Comparison of ENCODE assay signal across 8 cellular contexts in genomic region chr5:154038241-154038603, GRCh38. TPM values are rescaled to one million over a fixed set of nuclear protein-coding genes. Genes with fewer than 3 reads are reported as not detected.
DNase-seq lines count a peak whose midpoint lies in the region; ATAC-seq and TF ChIP-seq lines count a peak whose summit lies in the region.

No MANE protein-coding gene starts in this region.

- H3K9me3 ChIP-seq in gastroesophageal sphincter: no peaks in the 10 kb centered on the region
- no peaks in the 10 kb centered on the region for H3K9me3 ChIP-seq in trophoblast cell (ENCODE audit: insufficient read depth, low read depth, low read length)

- peak overlapping the region; percentile 85 for H3K27ac Mint-ChIP-seq in GM23338
- peak overlapping the region; percentile 96 for H3K27ac Mint-ChIP-seq in activated CD4-positive, alpha-beta memory T cell treated with anti-CD3 and anti-CD28 coated beads, Interleukin-2, amount 10 ng/mL, durations not matched to agents 7 days and 5 days

- no peaks in the 10 kb centered on the region for H3K9me2 ChIP-seq in GM23338 (ENCODE audit: insufficient read depth)

- H3K79me2 ChIP-seq in GM23338 (replicated peaks; ENCODE audit: insufficient read depth) (peaks cover 23% of the 10 kb centered on the region), trophoblast cell (ENCODE audit: control insufficient read depth, insufficient read depth, low read length, poor library complexity) (peaks cover 2% of the 10 kb centered on the region)

- peak overlapping the region; percentile 16 for H3K9ac ChIP-seq in trophoblast cell (ENCODE audit: low read length)

- peak overlapping the region; percentile 95 for H3K4me3 Mint-ChIP-seq in GM23338
- peak overlapping the region; percentile 99 for H3K4me3 Mint-ChIP-seq in activated CD4-positive, alpha-beta memory T cell treated with anti-CD3 and anti-CD28 coated beads, Interleukin-2, amount 10 ng/mL, durations not matched to agents 7 days and 5 days

- H4K12ac ChIP-seq in trophoblast cell (ENCODE audit: low read depth, low read length): no peak overlapping the region

- H4K20me1 ChIP-seq in GM23338 (replicated peaks; ENCODE audit: insufficient read depth): 0 out of 2 replicates have a peak, but pooled peaks cover 7% of the 10 kb centered on the region

- H3K18ac ChIP-seq in trophoblast cell (ENCODE audit: low read length): no peak overlapping the region

- CTCF ChIA-PET in activated CD4-positive, alpha-beta memory T cell treated with anti-CD3 and anti-CD28 coated beads, Interleukin-2, amount 10 ng/mL, durations not matched to agents 7 days and 5 days (lab: Charles Lee): interaction anchor here (1.0 to 5.0 kb wide), 9 partner anchors 10 to 368 kb away, joined by 3 to 38 read pairs (median 7); partner anchors contain the start of gene GALNT10

- peak overlapping the region; percentile 99 for H2AFZ ChIP-seq in GM23338
- peak overlapping the region; percentile 64 for H2AFZ ChIP-seq in trophoblast cell (ENCODE audit: insufficient read depth, low read length, poor library complexity)

- DNase-seq in NCI-H2171 treated with DMSO at 0.1 percent for 48 hours (lab: John Stamatoyannopoulos, UW): peak; percentile 58
- no peak for DNase-seq in NCI-H2171 (lab: John Stamatoyannopoulos, UW)
- DNase-seq in GM23338 (ENCODE audit: low spot score): no peak
- DNase-seq in Kasumi-1 (lab: John Stamatoyannopoulos, UW): peak; percentile 56 to 60
- DNase-seq in activated CD4-positive, alpha-beta memory T cell treated with anti-CD3 and anti-CD28 coated beads, Interleukin-2, amount 10 ng/mL, durations not matched to agents 7 days and 5 days: peak; percentile 44
- DNase-seq in trophoblast cell: no peak
- DNase-seq in NCI-H226: no peak

- no peaks in the 10 kb centered on the region; the same call in 1 of the 2 replicates for H3F3A ChIP-seq in GM23338 (replicated peaks; ENCODE audit: low read depth)

- no peaks in the 10 kb centered on the region for H3K9me3 Mint-ChIP-seq in GM23338
- H3K9me3 Mint-ChIP-seq in activated CD4-positive, alpha-beta memory T cell treated with anti-CD3 and anti-CD28 coated beads, Interleukin-2, amount 10 ng/mL, durations not matched to agents 7 days and 5 days: no peaks in the 10 kb centered on the region

- ATAC-seq in GM23338 (peak; percentile 46), gastroesophageal sphincter (peak; percentile 60)

- no peaks in the 10 kb centered on the region for H3K36me3 Mint-ChIP-seq in GM23338 (ENCODE audit: low read depth)
- H3K36me3 Mint-ChIP-seq in activated CD4-positive, alpha-beta memory T cell treated with anti-CD3 and anti-CD28 coated beads, Interleukin-2, amount 10 ng/mL, durations not matched to agents 7 days and 5 days (ENCODE audit: low read depth): peaks cover 15% of the 10 kb centered on the region

- peak overlapping the region; percentile 36 for H4K91ac ChIP-seq in trophoblast cell (ENCODE audit: low read depth, low read length)

- H2BK5ac ChIP-seq in trophoblast cell (ENCODE audit: low read depth, low read length, poor library complexity): no peak overlapping the region

- no peak overlapping the region for H3K14ac ChIP-seq in trophoblast cell (ENCODE audit: low read length)

- no peak for TF ChIP-seq POLR2A in gastroesophageal sphincter (IDR thresholded peaks at IDR 0.05)

- H3K79me1 ChIP-seq in trophoblast cell (ENCODE audit: low read length): peaks cover 4% of the 10 kb centered on the region

- H3K4me3 ChIP-seq in GM23338 (peak overlapping the region; percentile 82), gastroesophageal sphincter (peak overlapping the region; percentile 56 to 81), trophoblast cell (ENCODE audit: low read depth, low read length) (peak overlapping the region; percentile 90)

- WGBS in gastroesophageal sphincter (ENCODE audit: low coverage in 1 of 2), 2 donors: 0 to 2% methylated on average over 7 to 10 of the region's 13 CpGs
- no CpG with 5 or more reads among the region's 13 CpGs for WGBS in trophoblast cell (ENCODE audit: extremely low coverage, insufficient coverage, insufficient read length)

- H3K27me3 Mint-ChIP-seq in GM23338 (ENCODE audit: insufficient read depth, low read depth, poor library complexity): peaks cover 3% of the 10 kb centered on the region
- H3K27me3 Mint-ChIP-seq in activated CD4-positive, alpha-beta memory T cell treated with anti-CD3 and anti-CD28 coated beads, Interleukin-2, amount 10 ng/mL, durations not matched to agents 7 days and 5 days: no peaks in the 10 kb centered on the region

- H3K4me1 ChIP-seq in GM23338 (ENCODE audit: insufficient read depth) (peaks cover 15% of the 10 kb centered on the region), gastroesophageal sphincter (peaks cover 8 to 58% (median 11%) of the 10 kb centered on the region in 3 donors), trophoblast cell (ENCODE audit: control insufficient read depth in 1 of 2, insufficient read depth in 2 of 2, low read length in 2 of 2) (peaks cover 2 to 3% of the 10 kb centered on the region in 2 experiments)

- no peak overlapping the region for H2BK12ac ChIP-seq in trophoblast cell (ENCODE audit: low read length)

- TF ChIP-seq CTCF in GM23338 (conservative IDR thresholded peaks at IDR 0.05; ENCODE audit: low read depth in 2 of 2) (no peak), gastroesophageal sphincter (IDR thresholded peaks at IDR 0.05) (no peak)

- no peak overlapping the region for H2AK5ac ChIP-seq in trophoblast cell (ENCODE audit: low read length)

- H3K27me3 ChIP-seq in GM23338 (ENCODE audit: insufficient read depth) (no peaks in the 10 kb centered on the region), gastroesophageal sphincter (no peaks in the 10 kb centered on the region), trophoblast cell (ENCODE audit: insufficient read depth, low read length) (no peaks in the 10 kb centered on the region)

- no peak overlapping the region for H3K23ac ChIP-seq in trophoblast cell (ENCODE audit: low read length)

- no peak for TF ChIP-seq EP300 in gastroesophageal sphincter (IDR thresholded peaks at IDR 0.05)

- no peaks in the 10 kb centered on the region for H3K36me3 ChIP-seq in GM23338 (ENCODE audit: insufficient read depth)
- H3K36me3 ChIP-seq in gastroesophageal sphincter: no peaks in the 10 kb centered on the region
- no peaks in the 10 kb centered on the region for H3K36me3 ChIP-seq in trophoblast cell (ENCODE audit: control insufficient read depth in 1 of 2, insufficient read depth in 2 of 2, low read length in 2 of 2)

- H3K4me2 ChIP-seq in GM23338: peak overlapping the region; percentile 98
- H3K4me2 ChIP-seq in trophoblast cell (ENCODE audit: low read length): peak overlapping the region; percentile 81

- H2BK120ac ChIP-seq in trophoblast cell (ENCODE audit: insufficient read depth, low read length, poor library complexity): no peak overlapping the region

- POLR2A ChIA-PET in activated CD4-positive, alpha-beta memory T cell treated with anti-CD3 and anti-CD28 coated beads, Interleukin-2, amount 10 ng/mL, durations not matched to agents 7 days and 5 days (lab: Charles Lee): interaction anchor here (0.7 to 3.6 kb wide), 23 partner anchors 11 to 410 kb away, joined by 3 to 36 read pairs (median 6); partner anchors contain the start of genes GALNT10 and SAP30L

- no peak overlapping the region; the same call in 1 of the 2 replicates for H3K27ac ChIP-seq in GM23338 (ENCODE audit: low read depth)
- peak overlapping the region; percentile 66 to 91 (median 89) for H3K27ac ChIP-seq in gastroesophageal sphincter
- H3K27ac ChIP-seq in trophoblast cell (ENCODE audit: low read depth, low read length): peak overlapping the region; percentile 34

- H3K4me1 Mint-ChIP-seq in GM23338: peaks cover 14% of the 10 kb centered on the region; the same call in 2 of the 3 replicates
- H3K4me1 Mint-ChIP-seq in activated CD4-positive, alpha-beta memory T cell treated with anti-CD3 and anti-CD28 coated beads, Interleukin-2, amount 10 ng/mL, durations not matched to agents 7 days and 5 days: peaks cover 46% of the 10 kb centered on the region

- peak overlapping the region; percentile 94 for H4K8ac ChIP-seq in trophoblast cell (ENCODE audit: low read depth, low read length)

- no peak overlapping the region for H3K4ac ChIP-seq in trophoblast cell (ENCODE audit: low read depth, low read length)

TF ChIP-seq in GM23338, 12 proteins besides CTCF, POLR2A, EP300 and RAD21:
- TF ChIP-seq POLR2AphosphoS5 (IDR thresholded peaks at IDR 0.05; ENCODE audit: low read depth): no peak
- TF ChIP-seq EZH2 (IDR thresholded peaks at IDR 0.05; ENCODE audit: low read depth, unreplicated experiment): no peak
- TF ChIP-seq STAT1 (IDR thresholded peaks at IDR 0.05; ENCODE audit: unreplicated experiment): no peak
- TF ChIP-seq JUNB (IDR thresholded peaks at IDR 0.05; ENCODE audit: unreplicated experiment): no peak
- no peak for TF ChIP-seq ZNF114 (CRISPR knock-in tag; IDR thresholded peaks at IDR 0.05)

RNA-seq across cellular contexts. Expression of gene FAM114A2, which starts 0.5 kb away (rescaled TPM):
- total RNA-seq in GM23338 (2014; rRNA removed; shearing (Covaris generic)): 5.8 and 10.5 TPM in 2 replicates
- polyA plus RNA-seq in GM23338 (2016; fragmentation: Nextera tagmentation; extraction: Ambion mirVana): 4.7 and 4.9 TPM in 2 replicates
- total RNA-seq in activated CD4-positive, alpha-beta memory T cell treated with anti-CD3 and anti-CD28 coated beads, Interleukin-2, amount 10 ng/mL, durations not matched to agents 7 days and 5 days: 10 to 100 TPM; 27.0 to 28.5 TPM
- 10 to 100 TPM; 16.2 to 17.9 (median 17.6) TPM for total RNA-seq in gastroesophageal sphincter
- 9.0 and 10.3 TPM in 2 replicates for polyA plus RNA-seq in trophoblast cell (2013)

RNA-seq across cellular contexts. Expression of gene MFAP3, which starts 0.5 kb away (rescaled TPM):
- total RNA-seq in GM23338 (2014; rRNA removed; shearing (Covaris generic)): 47.5 and 51.3 TPM in 2 replicates
- 1.3 and 2.9 TPM in 2 replicates for polyA plus RNA-seq in GM23338 (2016; fragmentation: Nextera tagmentation; extraction: Ambion mirVana)
- 10 to 100 TPM; 23.5 to 25.5 TPM for total RNA-seq in activated CD4-positive, alpha-beta memory T cell treated with anti-CD3 and anti-CD28 coated beads, Interleukin-2, amount 10 ng/mL, durations not matched to agents 7 days and 5 days
- 10 to 100 TPM; 25.7 to 36.9 (median 27.0) TPM for total RNA-seq in gastroesophageal sphincter
- 25.1 and 25.4 TPM in 2 replicates for polyA plus RNA-seq in trophoblast cell (2013)

Comparison
In these comparisons a context has a peak if more than half of its experiments do, and no peak if none do; other contexts are left out.
1. DNase-seq: peak in NCI-H2171 treated with DMSO at 0.1 percent for 48 hours (single experiment), Kasumi-1 (2 of 2) and activated CD4-positive, alpha-beta memory T cell treated with anti-CD3 and anti-CD28 coated beads, Interleukin-2, amount 10 ng/mL, durations not matched to agents 7 days and 5 days (single experiment); none in NCI-H2171 (single experiment), GM23338 (single experiment), trophoblast cell (0 of 2) and NCI-H226 (single experiment).
2. Peak in every context shown above with its lines, with median percentiles within 50 percentile points of each other: H3K4me3 ChIP-seq.